8 cellular contexts compared by ENCODE assay signal in genomic region chr12:100826323-100826722, GRCh38. TPM values are rescaled to one million over a fixed set of nuclear protein-coding genes. Genes with fewer than 3 reads are reported as not detected.
A peak's percentile ranks its signal among the peaks of the same experiment; 100 is the strongest.
DNase-seq lines count a peak whose midpoint lies in the region; ATAC-seq and TF ChIP-seq lines count a peak whose summit lies in the region.

No MANE protein-coding gene starts in this region.

- no peak overlapping the region for H3K27ac ChIP-seq in SK-N-SH (ENCODE audit: low read depth in 2 of 2, low read length in 1 of 2)

- CTCF ChIA-PET in SK-N-SH (lab: Yijun Ruan, JAX): no interaction called here

- H3K9ac ChIP-seq in SK-N-SH: no peak overlapping the region

- H3K9me3 ChIP-seq in SK-N-SH: no peaks in the 10 kb centered on the region

- H3K4me1 ChIP-seq in SK-N-SH (ENCODE audit: control insufficient read depth in 1 of 2, insufficient read depth in 2 of 2, low read depth in 1 of 2, low read length in 1 of 2): no peaks in the 10 kb centered on the region; a peak in 1 of 4 replicates

- no peaks in the 10 kb centered on the region for H3K9me2 ChIP-seq in SK-N-SH

- TF ChIP-seq RAD21 in SK-N-SH (IDR thresholded peaks at IDR 0.05; ENCODE audit: low read length): no peak

- POLR2A ChIA-PET in SK-N-SH (lab: Yijun Ruan, JAX): no interaction called here

- no peak for TF ChIP-seq CTCF in SK-N-SH (IDR thresholded peaks at IDR 0.05)
- TF ChIP-seq CTCF in fibroblast of the aortic adventitia (IDR thresholded peaks at IDR 0.05; ENCODE audit: insufficient read depth, low read length): no peak

- TF ChIP-seq EP300 in SK-N-SH (IDR thresholded peaks at IDR 0.05; ENCODE audit: borderline replicate concordance in 1 of 2, low read depth in 1 of 2, low read length in 1 of 2): no peak

- no peaks in the 10 kb centered on the region for H3K36me3 ChIP-seq in SK-N-SH (replicated peaks in 1 of 2; ENCODE audit: control insufficient read depth in 1 of 2, insufficient read depth in 2 of 2, low read length in 1 of 2)

- no peaks in the 10 kb centered on the region for H4K20me1 ChIP-seq in SK-N-SH (ENCODE audit: insufficient read depth)

- no peaks in the 10 kb centered on the region for H3K27me3 ChIP-seq in SK-N-SH (ENCODE audit: insufficient read depth)

- H3K79me2 ChIP-seq in SK-N-SH (ENCODE audit: insufficient read depth): peaks cover 8% of the 10 kb centered on the region; the same call in 1 of the 2 replicates

- ATAC-seq in HG03095 (IDR thresholded peaks at IDR 0.05; ENCODE audit: unreplicated experiment) (no peak), HG03354 (IDR thresholded peaks at IDR 0.05; ENCODE audit: poor library complexity, severe bottlenecking, unreplicated experiment) (no peak)

- WGBS in SK-N-SH (ENCODE audit: low lambda C conversion rate): 57% methylated on average over 4 of the region's 4 CpGs

- H2AFZ ChIP-seq in SK-N-SH (ENCODE audit: low read depth): no peak overlapping the region

- H3K4me2 ChIP-seq in SK-N-SH: no peak overlapping the region

- DNase-seq in DMS53 (lab: John Stamatoyannopoulos, UW) (peak; percentile 42), DMS53 treated with DMSO at 0.1 percent for 48 hours (lab: John Stamatoyannopoulos, UW; ENCODE audit: unreplicated experiment) (no peak), SK-N-SH (no peak), fibroblast of the aortic adventitia (ENCODE audit: low read depth) (peak; percentile 68), skeletal muscle cell (ENCODE audit: low read depth) (peak; percentile 5), cortex of kidney (lab: John Stamatoyannopoulos, UW) (no peak)

- H3F3A ChIP-seq in SK-N-SH (replicated peaks; ENCODE audit: insufficient read depth): peaks cover 26% of the 10 kb centered on the region

- no peak overlapping the region for H3K4me3 ChIP-seq in SK-N-SH (ENCODE audit: low read depth in 2 of 2, low read length in 1 of 2)
- H3K4me3 ChIP-seq in fibroblast of the aortic adventitia (ENCODE audit: low read depth, low read length): no peak overlapping the region
- no peak overlapping the region for H3K4me3 ChIP-seq in skeletal muscle cell (ENCODE audit: low read depth, low read length)

TF ChIP-seq in SK-N-SH, 30 proteins besides CTCF, POLR2A, EP300 and RAD21:
- TF ChIP-seq POLR2AphosphoS5 (IDR thresholded peaks at IDR 0.05; ENCODE audit: low read depth, low read length) (no peak), REST (IDR thresholded peaks at IDR 0.05; ENCODE audit: low read depth, low read length) (peak; percentile 99)

RNA-seq across cellular contexts. Expression of gene ANO4, which starts 31.7 kb away (rescaled TPM):
- 9.4 and 14.1 TPM in 2 replicates for polyA plus RNA-seq in SK-N-SH (2012; rRNA removed)
- polyA plus RNA-seq in SK-N-SH (2012; cell fraction: cytosol; rRNA removed): 12.0 and 12.1 TPM in 2 replicates
- polyA plus RNA-seq in SK-N-SH (2012; cell fraction: nucleus; rRNA removed): 9.1 and 18.5 TPM in 2 replicates
- 0.18 and 1.6 TPM in 2 replicates for total RNA-seq in fibroblast of the aortic adventitia (ENCODE audit: low replicate concordance)

Comparison
In these comparisons a context has a peak if more than half of its experiments do, and no peak if none do; other contexts are left out.
1. DNase-seq: peak in DMS53 (single experiment), fibroblast of the aortic adventitia (single experiment) and skeletal muscle cell (single experiment); none in DMS53 treated with DMSO at 0.1 percent for 48 hours (single experiment), SK-N-SH (single experiment) and cortex of kidney (single experiment).